In the genomic region with DNA sequence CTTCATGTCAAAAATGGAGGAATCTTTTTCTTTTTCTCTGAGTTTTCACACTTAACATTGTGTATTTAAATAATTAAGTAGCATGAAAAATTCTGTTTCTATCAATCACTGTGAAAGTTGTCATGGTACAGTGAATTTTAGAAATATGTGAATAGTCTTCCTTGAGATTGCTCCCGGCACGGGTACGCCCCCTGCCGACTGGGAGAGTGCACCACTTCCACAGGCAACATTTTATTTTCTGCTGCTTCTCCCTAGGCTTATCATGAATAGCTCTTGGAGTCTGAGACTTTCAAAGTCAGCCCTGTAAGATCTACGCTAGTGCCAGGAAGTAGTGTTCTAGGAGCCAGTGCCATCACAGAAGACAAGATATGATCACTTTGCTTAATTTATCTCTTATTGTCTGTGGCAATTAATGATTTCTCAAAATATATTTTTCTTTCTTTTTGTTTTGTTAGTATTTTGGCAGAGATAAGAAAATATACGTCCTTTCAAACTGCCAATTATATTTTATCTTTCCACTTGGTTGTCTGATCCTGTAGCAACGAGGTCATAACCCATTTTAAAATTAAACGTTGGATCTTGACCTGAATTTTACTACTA, we compare ENCODE assay signal across 8 cellular contexts.
DNase-seq lines count a peak whose midpoint lies in the region; ATAC-seq and TF ChIP-seq lines count a peak whose summit lies in the region.

No MANE protein-coding gene starts in this region.

- no peaks in the 10 kb centered on the region for H3F3A ChIP-seq in GM23248 (ENCODE audit: insufficient read depth)

- H3K9me3 ChIP-seq in GM23248 (ENCODE audit: low read depth) (no peaks in the 10 kb centered on the region), right atrium auricular region (no peaks in the 10 kb centered on the region), stomach (no peaks in the 10 kb centered on the region)

- H4K20me1 ChIP-seq in GM23248 (ENCODE audit: insufficient read depth) = no peaks in the 10 kb centered on the region

- no peaks in the 10 kb centered on the region for H3K36me3 Mint-ChIP-seq in WTC11

- H3K79me2 ChIP-seq in GM23248 (ENCODE audit: insufficient read depth) = no peaks in the 10 kb centered on the region

- H3K9me3 Mint-ChIP-seq in WTC11 = peaks cover 7% of the 10 kb centered on the region

- ATAC-seq in WTC11 = peak; percentile 99

- TF ChIP-seq CTCF in WTC11 (IDR thresholded peaks at IDR 0.05) (peak; percentile 74), right atrium auricular region (IDR thresholded peaks at IDR 0.05) (peak; percentile 39 to 64), stomach (IDR thresholded peaks at IDR 0.05) (peak in 5 of 7 experiments; percentile 11 to 58 (median 48))

- H3K4me3 Mint-ChIP-seq in WTC11 = no peak overlapping the region

- H3K4me2 ChIP-seq in GM23248 (ENCODE audit: unreplicated experiment) = no peak overlapping the region

- no peak for TF ChIP-seq POLR2A in stomach (IDR thresholded peaks at IDR 0.05)

- H3K9me2 ChIP-seq in GM23248 (ENCODE audit: insufficient read depth) = no peaks in the 10 kb centered on the region

- 13 to 14% methylated on average over 8 of the region's 8 CpGs for WGBS in GM23248 (ENCODE audit: low coverage in 1 of 2, low lambda C conversion rate in 2 of 2, missing lambda C conversion rate in 2 of 2), 2 experiments
- WGBS in stomach, 5 donors = 14 to 24% (median 23%) methylated on average over 8 of the region's 8 CpGs

- DNase-seq in stimulated activated CD4-positive, alpha-beta T cell treated with anti-CD3 and anti-CD28 coated beads, Interleukin-15, amount 100 ng/mL, for 24 hours = peak; percentile 34
- no peak for DNase-seq in stimulated activated CD4-positive, alpha-beta T cell treated with anti-CD3 and anti-CD28 coated beads, Interleukin-12 subunit alpha, Interleukin-12 subunit beta, amount 100 ng/mL, for 4 hours
- peak; percentile 50 for DNase-seq in GM23248
- DNase-seq in Jurkat, Clone E6-1 (ENCODE audit: low read depth, low spot score) = peak; percentile 32
- DNase-seq in WTC11 (ENCODE audit: low spot score) = peak; percentile 68
- no peak for DNase-seq in right atrium auricular region (ENCODE audit: low spot score)
- DNase-seq in stomach = peak; percentile 44
- no peak for DNase-seq in activated CD4-positive, CD25-positive, alpha-beta regulatory T cell (lab: John Stamatoyannopoulos, UW)

- peaks cover 3% of the 10 kb centered on the region; the same call in 1 of the 2 replicates for H3K4me1 Mint-ChIP-seq in WTC11

- no peaks in the 10 kb centered on the region for H3K36me3 ChIP-seq in GM23248 (ENCODE audit: low read depth)
- no peaks in the 10 kb centered on the region for H3K36me3 ChIP-seq in right atrium auricular region
- no peaks in the 10 kb centered on the region for H3K36me3 ChIP-seq in stomach

- H3K27me3 Mint-ChIP-seq in WTC11 (ENCODE audit: low read depth) = no peaks in the 10 kb centered on the region

- H3K27me3 ChIP-seq in GM23248 (replicated peaks; ENCODE audit: insufficient read depth) = no peaks in the 10 kb centered on the region
- H3K27me3 ChIP-seq in right atrium auricular region = no peaks in the 10 kb centered on the region
- H3K27me3 ChIP-seq in stomach = no peaks in the 10 kb centered on the region

- POLR2A ChIA-PET in WTC11 (lab: Charles Lee) = no interaction called here

- TF ChIP-seq EP300 in stomach (IDR thresholded peaks at IDR 0.05) = no peak

- in situ Hi-C loops in GM23248 (cut with MboI) = no loop called here

- H3K4me3 ChIP-seq in GM23248 (no peak overlapping the region), right atrium auricular region (no peak overlapping the region), stomach (no peak overlapping the region)
- H3K4me3 ChIP-seq in Jurkat, Clone E6-1 (ENCODE audit: low read length) = no peak overlapping the region

- H3K4me1 ChIP-seq in GM23248 (ENCODE audit: insufficient read depth) (no peaks in the 10 kb centered on the region), right atrium auricular region (no peaks in the 10 kb centered on the region), stomach (no peaks in the 10 kb centered on the region)

- no peak overlapping the region for H3K27ac Mint-ChIP-seq in WTC11

- no peak overlapping the region for H3K9ac ChIP-seq in GM23248

- H3K27ac ChIP-seq in GM23248 = no peak overlapping the region
- H3K27ac ChIP-seq in right atrium auricular region = no peak overlapping the region
- H3K27ac ChIP-seq in stomach = no peak overlapping the region

- CTCF ChIA-PET in WTC11 (lab: Charles Lee) = interaction anchor here (0.6 to 2.0 kb wide), 35 partner anchors 8 to 676 kb away, joined by 3 to 16 read pairs (median 3); no protein-coding TSS in a partner anchor

- no peak overlapping the region for H2AFZ ChIP-seq in GM23248

- intact Hi-C loops in stomach (cut with DNase I; ENCODE audit: low total_unique reads) = no loop called here

TF ChIP-seq in WTC11, 78 proteins besides CTCF, POLR2A, EP300 and RAD21:
- no peak for TF ChIP-seq ERG (CRISPR knock-in tag; IDR thresholded peaks at IDR 0.05)
- no peak for TF ChIP-seq TCF7 (CRISPR knock-in tag; IDR thresholded peaks at IDR 0.05; ENCODE audit: low read depth)
- TF ChIP-seq AR (CRISPR knock-in tag; IDR thresholded peaks at IDR 0.05) = no peak
- TF ChIP-seq IRF1 (CRISPR knock-in tag; IDR thresholded peaks at IDR 0.05) = no peak

Comparison
In these comparisons a context has a peak if more than half of its experiments do, and no peak if none do; other contexts are left out.
1. DNase-seq: peak in stimulated activated CD4-positive, alpha-beta T cell treated with anti-CD3 and anti-CD28 coated beads, Interleukin-15, amount 100 ng/mL, for 24 hours (single experiment), GM23248 (single experiment), Jurkat, Clone E6-1 (single experiment), WTC11 (single experiment) and stomach (single experiment); none in stimulated activated CD4-positive, alpha-beta T cell treated with anti-CD3 and anti-CD28 coated beads, Interleukin-12 subunit alpha, Interleukin-12 subunit beta, amount 100 ng/mL, for 4 hours (single experiment), right atrium auricular region (single experiment) and activated CD4-positive, CD25-positive, alpha-beta regulatory T cell (0 of 4).
2. Peak in every context shown above with its lines, with median percentiles within 50 percentile points of each other: CTCF ChIP-seq.